13 cellular contexts compared by ENCODE assay signal in genomic region chr2:176174382-176174834, GRCh38. TPM values are rescaled to one million over a fixed set of nuclear protein-coding genes. Genes with fewer than 3 reads are reported as not detected.
DNase-seq lines count a peak whose midpoint lies in the region; ATAC-seq and TF ChIP-seq lines count a peak whose summit lies in the region.
"Had no signal": no experiment of that assay in that cellular context is flagged by ENCODE, and none has a peak within 500 bp of the region (broad histone marks: within the 10 kb centered on the region; RNA-seq: fewer than 3 reads in every experiment).

No MANE protein-coding gene starts in this region.

- H3K27me3 Mint-ChIP-seq in glutamatergic neuron (ENCODE audit: unreplicated experiment), result peaks cover 42% of the 10 kb centered on the region

- TF ChIP-seq CTCF in glutamatergic neuron (IDR thresholded peaks at IDR 0.05; ENCODE audit: partially characterized antibody, unreplicated experiment) (no peak), gastroesophageal sphincter (IDR thresholded peaks at IDR 0.05) (no peak)

- H3K9ac ChIP-seq in HUES64 (ENCODE audit: low read depth, low read length), result no peak overlapping the region

- H3K27me3 ChIP-seq in HUES64 (ENCODE audit: insufficient read depth, low read length) (peaks cover 100% of the 10 kb centered on the region), gastroesophageal sphincter (peaks cover 100% of the 10 kb centered on the region)

- no peak for TF ChIP-seq EP300 in gastroesophageal sphincter (IDR thresholded peaks at IDR 0.05)

- 4% methylated on average over 15 of the region's 15 CpGs for WGBS in HUES64
- 23 to 25% methylated on average over 5 to 12 of the region's 15 CpGs for WGBS in gastroesophageal sphincter (ENCODE audit: low coverage in 1 of 2), 2 donors

- peaks cover 17% of the 10 kb centered on the region for H3K4me1 Mint-ChIP-seq in glutamatergic neuron (ENCODE audit: low read depth, unreplicated experiment)

- DNase-seq in RPMI7951 (ENCODE audit: low read depth) (peak; percentile 56), glutamatergic neuron (no peak), renal cortical epithelial cell (ENCODE audit: low read depth) (peak; percentile 78), left cardiac atrium (no peak), foreskin melanocyte (no peak), NCI-H2196 treated with DMSO at 0.1 percent for 48 hours (lab: John Stamatoyannopoulos, UW; ENCODE audit: unreplicated experiment) (no peak)
- DNase-seq: activated naive CD8-positive, alpha-beta T cell treated with anti-CD3 and anti-CD28 coated beads, Interleukin-2, amount 50 U/mL, for 24 hours; CD8-positive, alpha-beta memory T cell; naive thymus-derived CD4-positive, alpha-beta T cell; NCI-H345 had no signal

- ATAC-seq in left cardiac atrium (no peak), gastroesophageal sphincter (no peak)
- ATAC-seq: naive thymus-derived CD4-positive, alpha-beta T cell had no signal

- no peaks in the 10 kb centered on the region for H3K9me3 ChIP-seq in HUES64 (ENCODE audit: insufficient read depth, low read depth, low read length)
- peaks cover 0 to 13% (median 0%) of the 10 kb centered on the region in 3 donors for H3K9me3 ChIP-seq in gastroesophageal sphincter

- intact Hi-C loops in left cardiac atrium (cut with DNase I), result no loop called here

- 0 out of 2 replicates have a peak overlapping the region, but pooled peaks have one; percentile 28 for H3K4me3 ChIP-seq in HUES64 (ENCODE audit: low read length)
- peak overlapping the region in 1 of 2 donors; percentile 18 for H3K4me3 ChIP-seq in gastroesophageal sphincter

- H3K4me3 Mint-ChIP-seq in glutamatergic neuron (ENCODE audit: unreplicated experiment), result peak overlapping the region; percentile 83
- H3K4me3 Mint-ChIP-seq: activated naive CD8-positive, alpha-beta T cell treated with anti-CD3 and anti-CD28 coated beads, Interleukin-2, amount 50 U/mL, for 24 hours; CD8-positive, alpha-beta memory T cell had no signal

- H3K9me3 Mint-ChIP-seq in glutamatergic neuron (ENCODE audit: unreplicated experiment), result peaks cover 10% of the 10 kb centered on the region
- H3K9me3 Mint-ChIP-seq: activated naive CD8-positive, alpha-beta T cell treated with anti-CD3 and anti-CD28 coated beads, Interleukin-2, amount 50 U/mL, for 24 hours had no signal

- TF ChIP-seq POLR2A in gastroesophageal sphincter (IDR thresholded peaks at IDR 0.05), result no peak

- H3K36me3 Mint-ChIP-seq in glutamatergic neuron (ENCODE audit: unreplicated experiment), result peaks cover 12% of the 10 kb centered on the region

- H3K27ac Mint-ChIP-seq in glutamatergic neuron (ENCODE audit: unreplicated experiment), result no peak overlapping the region
- H3K27ac Mint-ChIP-seq: activated naive CD8-positive, alpha-beta T cell treated with anti-CD3 and anti-CD28 coated beads, Interleukin-2, amount 50 U/mL, for 24 hours; naive thymus-derived CD4-positive, alpha-beta T cell had no signal

- H3K4me1 ChIP-seq in HUES64 (ENCODE audit: insufficient read depth, low read length) (peaks cover 21% of the 10 kb centered on the region), gastroesophageal sphincter (peaks cover 0 to 32% (median 10%) of the 10 kb centered on the region in 3 donors)

- H3K36me3 ChIP-seq in HUES64 (ENCODE audit: insufficient read depth, low read length) (no peaks in the 10 kb centered on the region), gastroesophageal sphincter (no peaks in the 10 kb centered on the region)

- no peak overlapping the region for H3K27ac ChIP-seq in HUES64 (ENCODE audit: low read depth, low read length)
- no peak overlapping the region for H3K27ac ChIP-seq in gastroesophageal sphincter

RNA-seq across cellular contexts. Expression of gene HOXD1, which starts 14.1 kb away (rescaled TPM):
- polyA plus RNA-seq in HUES64 (2013, experiment 1 of 2), result 0.45 TPM
- polyA plus RNA-seq in HUES64 (2013, experiment 2 of 2), result 0.89 TPM
- total RNA-seq in RPMI7951 (2014; rRNA removed; shearing (Covaris generic)), result 0.39 and 0.96 TPM in 2 replicates
- total RNA-seq in glutamatergic neuron (ENCODE audit: unreplicated experiment) (not detected), renal cortical epithelial cell (4.2 and 15.7 TPM in 2 replicates), left cardiac atrium (under 1 TPM in 1 of 2 donors, not detected in 1; 0.21 TPM), gastroesophageal sphincter (under 1 TPM in 3 of 4 donors, not detected in 1; 0.13 to 0.54 (median 0.32) TPM)
- total RNA-seq: CD8-positive, alpha-beta memory T cell; naive thymus-derived CD4-positive, alpha-beta T cell; T-helper 1 cell treated with Interleukin-12 subunit alpha and Interleukin-12 subunit beta and Interleukin-4 antibody, amounts not matched to agents 30 ng/mL and 1 ng/mL, for 36 hours had no signal
- polyA plus RNA-seq: CD8-positive, alpha-beta memory T cell; naive thymus-derived CD4-positive, alpha-beta T cell had no signal

RNA-seq across cellular contexts. Expression of gene HOXD3, which starts 17.3 kb away (rescaled TPM):
- 0.45 TPM for polyA plus RNA-seq in HUES64 (2013, experiment 1 of 2)
- polyA plus RNA-seq in HUES64 (2013, experiment 2 of 2), result 0.76 TPM
- total RNA-seq in RPMI7951 (2014; rRNA removed; shearing (Covaris generic)), result 1.6 and 2.1 TPM in 2 replicates
- total RNA-seq in glutamatergic neuron (ENCODE audit: unreplicated experiment) (not detected), renal cortical epithelial cell (2.3 and 26.9 TPM in 2 replicates), left cardiac atrium (1 to 10 TPM in 1 of 2 donors, under 1 TPM in 1; 0.73 to 1.1 TPM), gastroesophageal sphincter (1 to 10 TPM; 1.8 to 2.7 (median 2.2) TPM)
- total RNA-seq: CD8-positive, alpha-beta memory T cell; naive thymus-derived CD4-positive, alpha-beta T cell; T-helper 1 cell treated with Interleukin-12 subunit alpha and Interleukin-12 subunit beta and Interleukin-4 antibody, amounts not matched to agents 30 ng/mL and 1 ng/mL, for 36 hours had no signal
- polyA plus RNA-seq: CD8-positive, alpha-beta memory T cell; naive thymus-derived CD4-positive, alpha-beta T cell had no signal

RNA-seq across cellular contexts. Expression of gene HOXD4, which starts 23.1 kb away (rescaled TPM):
- polyA plus RNA-seq in HUES64 (2013, experiment 1 of 2), result 1.2 TPM
- polyA plus RNA-seq in HUES64 (2013, experiment 2 of 2), result 2.2 TPM
- total RNA-seq in RPMI7951 (2014; rRNA removed; shearing (Covaris generic)), result 7.2 and 9.6 TPM in 2 replicates
- not detected for total RNA-seq in glutamatergic neuron (ENCODE audit: unreplicated experiment)
- total RNA-seq in renal cortical epithelial cell, result 6.6 and 23.2 TPM in 2 replicates
- under 1 TPM; 0.29 to 0.53 TPM for total RNA-seq in left cardiac atrium
- 1 to 10 TPM in 2 of 4 donors, under 1 TPM in 1, not detected in 1; 0.69 to 3.6 (median 1.3) TPM for total RNA-seq in gastroesophageal sphincter
- total RNA-seq: CD8-positive, alpha-beta memory T cell; naive thymus-derived CD4-positive, alpha-beta T cell; T-helper 1 cell treated with Interleukin-12 subunit alpha and Interleukin-12 subunit beta and Interleukin-4 antibody, amounts not matched to agents 30 ng/mL and 1 ng/mL, for 36 hours had no signal
- polyA plus RNA-seq: CD8-positive, alpha-beta memory T cell; naive thymus-derived CD4-positive, alpha-beta T cell had no signal

RNA-seq across cellular contexts. Expression of gene HOXD8, which starts 44.9 kb away (rescaled TPM):
- 0.30 TPM for polyA plus RNA-seq in HUES64 (2013, experiment 1 of 2)
- 0.57 TPM for polyA plus RNA-seq in HUES64 (2013, experiment 2 of 2)
- total RNA-seq in RPMI7951 (2014; rRNA removed; shearing (Covaris generic)), result 11.7 and 16.1 TPM in 2 replicates
- total RNA-seq in glutamatergic neuron (ENCODE audit: unreplicated experiment) (0.27 TPM), renal cortical epithelial cell (13.4 and 41.9 TPM in 2 replicates), left cardiac atrium (1 to 10 TPM; 1.2 to 1.3 TPM), gastroesophageal sphincter (1 to 10 TPM; 2.3 to 6.9 (median 3.4) TPM)
- total RNA-seq: CD8-positive, alpha-beta memory T cell; naive thymus-derived CD4-positive, alpha-beta T cell; T-helper 1 cell treated with Interleukin-12 subunit alpha and Interleukin-12 subunit beta and Interleukin-4 antibody, amounts not matched to agents 30 ng/mL and 1 ng/mL, for 36 hours had no signal
- polyA plus RNA-seq: CD8-positive, alpha-beta memory T cell; naive thymus-derived CD4-positive, alpha-beta T cell had no signal

RNA-seq across cellular contexts. Expression of gene HOXD9, which starts 51.9 kb away (rescaled TPM):
- 0.40 TPM for polyA plus RNA-seq in HUES64 (2013, experiment 1 of 2)
- 0.70 TPM for polyA plus RNA-seq in HUES64 (2013, experiment 2 of 2)
- total RNA-seq in RPMI7951 (2014; rRNA removed; shearing (Covaris generic)), result 1.4 TPM in 2 replicates
- total RNA-seq in glutamatergic neuron (ENCODE audit: unreplicated experiment) (0.44 TPM), renal cortical epithelial cell (2.4 and 15.7 TPM in 2 replicates), left cardiac atrium (under 1 TPM; 0.13 to 0.27 TPM), gastroesophageal sphincter (1 to 10 TPM in 2 of 4 donors, under 1 TPM in 2; 0.47 to 2.9 (median 1.2) TPM)
- total RNA-seq: CD8-positive, alpha-beta memory T cell; naive thymus-derived CD4-positive, alpha-beta T cell; T-helper 1 cell treated with Interleukin-12 subunit alpha and Interleukin-12 subunit beta and Interleukin-4 antibody, amounts not matched to agents 30 ng/mL and 1 ng/mL, for 36 hours had no signal
- polyA plus RNA-seq: CD8-positive, alpha-beta memory T cell; naive thymus-derived CD4-positive, alpha-beta T cell had no signal

Comparison
In these comparisons a context has a peak if more than half of its experiments do, and no peak if none do; other contexts are left out.
1. DNase-seq: peak in RPMI7951 (single experiment) and renal cortical epithelial cell (single experiment); none in glutamatergic neuron (single experiment), left cardiac atrium (single experiment), foreskin melanocyte (single experiment) and NCI-H2196 treated with DMSO at 0.1 percent for 48 hours (single experiment).